ENCODE assay signal across 23 cellular contexts in genomic region chr6:169157474-169158181, GRCh38.
DNase-seq lines count a peak whose midpoint lies in the region; ATAC-seq and TF ChIP-seq lines count a peak whose summit lies in the region.
"Had no signal": no experiment of that assay in that cellular context is flagged by ENCODE, and none has a peak within 500 bp of the region (broad histone marks: within the 10 kb centered on the region; RNA-seq: fewer than 3 reads in every experiment).

No MANE protein-coding gene starts in this region.

- H3K36me3 ChIP-seq in left ventricle myocardium inferior: no peaks in the 10 kb centered on the region
- no peaks in the 10 kb centered on the region for H3K36me3 ChIP-seq in fibroblast of lung (ENCODE audit: control insufficient read depth, insufficient read depth, low read length)
- no peaks in the 10 kb centered on the region for H3K36me3 ChIP-seq in neuron (ENCODE audit: insufficient read depth, low read length)
- no peaks in the 10 kb centered on the region for H3K36me3 ChIP-seq in vagina
- no peaks in the 10 kb centered on the region for H3K36me3 ChIP-seq in OCI-LY7 (ENCODE audit: insufficient read depth, low read length)
- H3K36me3 ChIP-seq: colonic mucosa, lower lobe of right lung, transverse colon had no signal

- H3K9ac ChIP-seq in fibroblast of lung (ENCODE audit: insufficient read depth, low read length): no peak overlapping the region

- DNase-seq in left ventricle myocardium inferior: no peak
- DNase-seq in left cardiac atrium: no peak
- DNase-seq in fibroblast of lung (ENCODE audit: low read depth in 2 of 2): no peak
- DNase-seq in vagina (ENCODE audit: extremely low spot score in 2 of 2): peak; percentile 79 to 82
- no peak for DNase-seq in OCI-LY7 (ENCODE audit: low spot score)
- DNase-seq in A172 (ENCODE audit: low spot score): no peak
- DNase-seq: activated CD4-positive, alpha-beta memory T cell treated with anti-CD3 and anti-CD28 coated beads, Interleukin-2, amount 10 ng/mL, durations not matched to agents 7 days and 5 days; activated naive CD4-positive, alpha-beta T cell treated with anti-CD3 and anti-CD28 coated beads, Interleukin-2, amount 10 ng/mL, durations not matched to agents 7 days and 5 days; activated T-cell treated with anti-CD3 and anti-CD28 coated beads, Interleukin-2, amount 50 U/mL, for 1 hour; CD4-positive, alpha-beta T cell; colonic mucosa; GOT3; KG1; lower lobe of right lung; natural killer cell; NCI-H2081 treated with DMSO at 0.1 percent for 48 hours; NCI-H510A; SHP77 treated with DMSO at 0.1 percent for 48 hours; T-helper 17 cell; transverse colon had no signal

- H2AFZ ChIP-seq in fibroblast of lung (ENCODE audit: low read length): peak overlapping the region; percentile 64
- peak overlapping the region; percentile 58 for H2AFZ ChIP-seq in neuron (ENCODE audit: low read depth, low read length)
- H2AFZ ChIP-seq in OCI-LY7 (ENCODE audit: low read length): no peak overlapping the region

- no peak for TF ChIP-seq POLR2A in vagina (IDR thresholded peaks at IDR 0.05)

- POLR2A ChIA-PET in OCI-LY7 (lab: Charles Lee): interaction anchor here (0.8 kb wide), 1 partner anchor 16 kb away, joined by 3 read pairs; no protein-coding TSS in a partner anchor

- H4K20me1 ChIP-seq in fibroblast of lung (ENCODE audit: control insufficient read depth, extremely low read depth, insufficient read depth, low read length) (no peaks in the 10 kb centered on the region), OCI-LY7 (ENCODE audit: insufficient read depth, low read length) (no peaks in the 10 kb centered on the region)

- TF ChIP-seq CTCF in left ventricle myocardium inferior (IDR thresholded peaks at IDR 0.05; ENCODE audit: borderline replicate concordance): no peak
- TF ChIP-seq CTCF in fibroblast of lung (conservative IDR thresholded peaks at IDR 0.05 in 1 of 2, IDR thresholded peaks at IDR 0.05 in 1 of 2; ENCODE audit: low read depth in 1 of 2, low read length in 2 of 2): no peak
- no peak for TF ChIP-seq CTCF in vagina (IDR thresholded peaks at IDR 0.05)
- TF ChIP-seq CTCF in OCI-LY7 (conservative IDR thresholded peaks at IDR 0.05; ENCODE audit: low read length): no peak

- intact Hi-C loops in left ventricle myocardium inferior (cut with micrococcal nuclease): no loop called here
- intact Hi-C loops in left cardiac atrium (cut with DNase I): no loop called here
- intact Hi-C loops in vagina (cut with DNase I): no loop called here
- intact Hi-C loops in OCI-LY7 (cut with micrococcal nuclease; ENCODE audit: unreplicated experiment): no loop called here

- H3K79me2 ChIP-seq in fibroblast of lung (ENCODE audit: control insufficient read depth, insufficient read depth, low read length): no peaks in the 10 kb centered on the region
- H3K79me2 ChIP-seq in OCI-LY7 (ENCODE audit: insufficient read depth, low read depth, low read length): no peaks in the 10 kb centered on the region

- H3K9me2 ChIP-seq in OCI-LY7 (ENCODE audit: insufficient read depth, low read length): no peaks in the 10 kb centered on the region

- H3K4me1 ChIP-seq in left ventricle myocardium inferior (peaks cover 19% of the 10 kb centered on the region), fibroblast of lung (ENCODE audit: control insufficient read depth, extremely low read depth, insufficient read depth, low read length) (peaks cover 9% of the 10 kb centered on the region), neuron (ENCODE audit: insufficient read depth, low read length) (peaks cover 21% of the 10 kb centered on the region), vagina (peaks cover 28% of the 10 kb centered on the region), OCI-LY7 (ENCODE audit: insufficient read depth, low read length, poor library complexity, severe bottlenecking) (no peaks in the 10 kb centered on the region)
- H3K4me1 ChIP-seq: colonic mucosa had no signal

- CTCF ChIA-PET in OCI-LY7 (lab: Charles Lee; ENCODE audit: unreplicated experiment): no interaction called here

- H3K27me3 ChIP-seq in left ventricle myocardium inferior (ENCODE audit: low read depth) (peaks cover 39% of the 10 kb centered on the region), fibroblast of lung (ENCODE audit: control insufficient read depth, insufficient read depth, low read length) (no peaks in the 10 kb centered on the region), neuron (ENCODE audit: insufficient read depth, low read length) (no peaks in the 10 kb centered on the region), vagina (no peaks in the 10 kb centered on the region)
- H3K27me3 ChIP-seq: colonic mucosa, transverse colon had no signal

- no peak for ATAC-seq in left cardiac atrium
- no peak for ATAC-seq in HG03196 (IDR thresholded peaks at IDR 0.05; ENCODE audit: unreplicated experiment)
- ATAC-seq: natural killer cell; stimulated activated memory B cell treated with anti-CD40 and anti-IgM and Interleukin-4, amounts not matched to agents 10 μg/mL and 1 μg/mL and 100 μg/mL, for 72 hours; T-helper 17 cell had no signal

- H3K9me3 ChIP-seq in left ventricle myocardium inferior (replicated peaks): no peaks in the 10 kb centered on the region
- H3K9me3 ChIP-seq in fibroblast of lung (ENCODE audit: control insufficient read depth, insufficient read depth, low read depth, low read length): no peaks in the 10 kb centered on the region
- H3K9me3 ChIP-seq in neuron (ENCODE audit: low read length): peaks cover 2% of the 10 kb centered on the region
- no peaks in the 10 kb centered on the region for H3K9me3 ChIP-seq in vagina
- no peaks in the 10 kb centered on the region for H3K9me3 ChIP-seq in OCI-LY7 (ENCODE audit: low read length)
- H3K9me3 ChIP-seq: colonic mucosa, lower lobe of right lung, transverse colon had no signal

- H3K4me3 ChIP-seq in left ventricle myocardium inferior (peak overlapping the region; percentile 15), fibroblast of lung (replicated peaks in 1 of 4; ENCODE audit: control extremely low read depth in 1 of 4, insufficient read depth in 1 of 4, low read depth in 3 of 4, low read length in 4 of 4) (no peak overlapping the region), neuron (ENCODE audit: low read length) (no peak overlapping the region), vagina (no peak overlapping the region), OCI-LY7 (ENCODE audit: low read depth, low read length, poor library complexity, severe bottlenecking) (no peak overlapping the region)
- H3K4me3 ChIP-seq: colonic mucosa, lower lobe of right lung, transverse colon had no signal

- no TSS peak for BruUV-seq in OCI-LY7 (replicated peaks; lab: Mats Ljungman, UMichigan)

- H3K4me2 ChIP-seq in fibroblast of lung (ENCODE audit: extremely low read depth, insufficient read depth, low read length): peak overlapping the region; percentile 20
- H3K4me2 ChIP-seq in OCI-LY7 (ENCODE audit: low read length): no peak overlapping the region

- H3K27ac ChIP-seq in left ventricle myocardium inferior (replicated peaks) (peak overlapping the region; percentile 50), fibroblast of lung (ENCODE audit: insufficient read depth, low read length) (peak overlapping the region; percentile 64), vagina (peak overlapping the region; percentile 59), OCI-LY7 (ENCODE audit: low read depth, low read length, poor library complexity, severe bottlenecking) (no peak overlapping the region)
- H3K27ac ChIP-seq: colonic mucosa, lower lobe of right lung had no signal

Comparison
In these comparisons a context has a peak if more than half of its experiments do, and no peak if none do; other contexts are left out.
1. DNase-seq: peak in vagina (2 of 2); none in left ventricle myocardium inferior (single experiment), left cardiac atrium (single experiment), fibroblast of lung (0 of 2), OCI-LY7 (single experiment) and A172 (single experiment).